ENCODE assay signal across 21 cellular contexts in genomic region chr19:44882641-44883402, GRCh38. TPM values are rescaled to one million over a fixed set of nuclear protein-coding genes. Genes with fewer than 3 reads are reported as not detected.
"Had no signal": no experiment of that assay in that cellular context is flagged by ENCODE, and none has a peak within 500 bp of the region (broad histone marks: within the 10 kb centered on the region; RNA-seq: fewer than 3 reads in every experiment).

No MANE protein-coding gene starts in this region.

RNA-seq across cellular contexts. Expression of gene APOE, which starts 22.8 kb away (rescaled TPM):
- polyA plus RNA-seq: naive thymus-derived CD4-positive, alpha-beta T cell had no signal

RNA-seq across cellular contexts. Expression of gene APOC1, which starts 31.6 kb away (rescaled TPM):
- total RNA-seq: natural killer cell treated with Interleukin-12 subunit alpha and Interleukin-12 subunit beta and Interleukin-15 and Interleukin-18, amount 100 ng/mL, for 72 hours had no signal
- polyA plus RNA-seq: naive thymus-derived CD4-positive, alpha-beta T cell had no signal

RNA-seq across cellular contexts. Expression of gene APOC4, which starts 59.2 kb away (rescaled TPM):
- total RNA-seq: kidney epithelial cell; left ventricle myocardium inferior; lower leg skin; lung; mucosa of descending colon; myocyte; naive thymus-derived CD4-positive, alpha-beta T cell; natural killer cell treated with Interleukin-12 subunit alpha and Interleukin-12 subunit beta and Interleukin-15 and Interleukin-18, amount 100 ng/mL, for 72 hours; neural crest cell; osteoblast; posterior vena cava; psoas muscle; sigmoid colon; spleen; subcutaneous adipose tissue; suprapubic skin; thoracic aorta; ureter; uterus had no signal
- polyA plus RNA-seq: naive thymus-derived CD4-positive, alpha-beta T cell; pancreas; psoas muscle; sigmoid colon; small intestine had no signal
